Comparison of ENCODE assay signal across 14 cellular contexts in the genomic region with DNA sequence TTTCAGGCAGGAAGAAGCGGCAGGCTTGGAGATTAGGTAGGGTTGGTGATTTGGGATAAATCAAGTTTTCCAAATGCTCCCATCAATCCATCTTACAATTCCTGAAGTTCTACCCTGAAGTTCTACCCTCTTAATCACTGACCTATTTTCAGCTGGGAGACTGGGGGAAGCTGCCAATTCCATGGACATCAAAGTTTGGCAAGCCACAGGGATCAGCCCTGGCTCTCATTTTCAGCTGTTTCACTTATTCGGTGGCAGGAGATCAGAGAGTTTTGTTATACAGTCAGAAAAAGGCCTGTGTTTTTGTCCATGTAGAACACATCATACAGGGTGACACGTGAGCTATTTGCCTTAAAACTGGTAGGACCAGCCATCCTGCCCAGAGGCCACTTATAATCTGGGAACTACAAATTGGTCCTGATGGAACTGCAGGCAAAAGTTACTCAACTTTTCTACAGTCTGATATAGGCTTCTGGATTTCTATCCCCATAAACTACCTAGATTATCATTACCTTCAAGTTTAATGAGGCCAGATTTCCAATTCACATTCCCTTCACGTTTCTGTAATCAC.
DNase-seq lines count a peak whose midpoint lies in the region; ATAC-seq and TF ChIP-seq lines count a peak whose summit lies in the region.
"Had no signal": no experiment of that assay in that cellular context is flagged by ENCODE, and none has a peak within 500 bp of the region (broad histone marks: within the 10 kb centered on the region; RNA-seq: fewer than 3 reads in every experiment).

No MANE protein-coding gene starts in this region.

- peak overlapping the region in 1 of 12 donors; percentile 1 for H3K27ac ChIP-seq in heart left ventricle
- H3K27ac ChIP-seq in right atrium auricular region = peak overlapping the region in 1 of 2 donors; percentile 19
- H3K27ac ChIP-seq: PC-9 had no signal

- H3K4me1 ChIP-seq in heart left ventricle (peaks cover 0 to 16% (median 6%) of the 10 kb centered on the region in 12 donors), right atrium auricular region (peaks cover 0 to 15% of the 10 kb centered on the region in 2 donors)

- no peak overlapping the region for H3K4me3 ChIP-seq in heart left ventricle
- no peak overlapping the region for H3K4me3 ChIP-seq in right atrium auricular region
- H3K4me3 ChIP-seq in epithelial cell of esophagus (ENCODE audit: low read length) = no peak overlapping the region
- H3K4me3 ChIP-seq: PC-9 had no signal

- TF ChIP-seq CTCF in heart left ventricle (IDR thresholded peaks at IDR 0.05) (no peak), right atrium auricular region (IDR thresholded peaks at IDR 0.05) (no peak), epithelial cell of esophagus (IDR thresholded peaks at IDR 0.05; ENCODE audit: insufficient read depth, low read depth, low read length, missing control alignments) (no peak)

- intact Hi-C loops in heart left ventricle (cut with DNase I) = no loop called here

- H3K9me3 ChIP-seq in heart left ventricle (no peaks in the 10 kb centered on the region), right atrium auricular region (no peaks in the 10 kb centered on the region)

- H3K27me3 ChIP-seq in heart left ventricle (no peaks in the 10 kb centered on the region), right atrium auricular region (no peaks in the 10 kb centered on the region)

- WGBS in heart left ventricle, 4 donors = 60 to 67% (median 64%) methylated on average over 4 of the region's 4 CpGs

- peak; percentile 70 to 82 (median 73) for ATAC-seq in heart left ventricle
- peak; percentile 67 for ATAC-seq in left lobe of liver
- ATAC-seq in HG03432 (IDR thresholded peaks at IDR 0.05; ENCODE audit: unreplicated experiment) = no peak
- ATAC-seq in HG02840 (IDR thresholded peaks at IDR 0.05; ENCODE audit: low FRiP score, unreplicated experiment) = no peak

- peaks cover 0 to 97% (median 81%) of the 10 kb centered on the region in 9 donors for H3K36me3 ChIP-seq in heart left ventricle
- peaks cover 45% of the 10 kb centered on the region for H3K36me3 ChIP-seq in right atrium auricular region

- DNase-seq in heart left ventricle (peak in 1 of 5 donors; percentile 28), right atrium auricular region (ENCODE audit: low spot score) (no peak), epithelial cell of esophagus (ENCODE audit: low read depth) (peak; percentile 47), left lobe of liver (ENCODE audit: low spot score) (no peak), OCI-M1 (lab: John Stamatoyannopoulos, UW) (no peak), EL (no peak)
- DNase-seq: CD4-positive, CD25-positive, alpha-beta regulatory T cell; MM.1S; NCI-H1105; NCI-H187; NCI-H446; PC-9 had no signal

- TF ChIP-seq POLR2A in heart left ventricle (IDR thresholded peaks at IDR 0.05) = no peak

Comparison
In these comparisons a context has a peak if more than half of its experiments do, and no peak if none do; other contexts are left out.
1. ATAC-seq: peak in heart left ventricle (4 of 4) and left lobe of liver (single experiment); none in HG03432 (single experiment) and HG02840 (single experiment).